8 cellular contexts compared by ENCODE assay signal in the genomic region with DNA sequence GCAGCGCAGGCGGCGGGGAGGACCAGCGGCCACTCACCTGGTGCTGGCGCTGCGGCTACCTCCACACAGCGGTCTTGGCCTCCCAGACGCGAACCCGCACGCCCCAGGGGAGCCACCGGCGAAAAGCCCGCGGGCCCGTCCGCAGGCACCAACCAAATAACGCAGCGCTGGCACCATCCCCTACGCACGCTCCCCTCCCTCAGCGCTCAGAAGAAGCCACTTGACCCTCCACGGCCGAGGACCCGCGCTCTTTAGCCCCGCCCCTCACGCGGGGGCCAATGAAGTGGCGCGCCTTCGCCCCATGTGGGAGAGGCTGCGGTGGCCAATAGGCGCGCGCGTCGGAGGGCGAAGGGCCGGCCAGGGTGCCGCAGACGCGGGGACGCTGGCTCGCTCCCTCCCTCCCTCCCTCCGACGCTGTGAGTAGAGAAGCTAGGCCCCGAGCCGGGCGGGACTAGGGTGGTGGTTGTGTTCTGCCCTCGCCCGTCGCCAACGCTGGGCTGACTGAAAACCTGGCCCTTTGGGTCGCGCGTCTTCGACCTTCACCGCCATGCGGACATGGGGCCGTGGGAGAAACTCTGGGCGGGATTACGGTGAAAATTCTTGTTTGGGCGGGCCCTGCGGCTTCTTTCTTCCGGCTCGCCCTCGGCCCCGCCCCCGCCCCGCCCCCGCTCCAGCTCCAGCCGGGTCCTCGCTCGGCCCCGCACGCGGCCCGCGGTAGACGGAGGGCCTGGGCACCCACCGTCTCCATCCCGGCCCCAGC. TPM values are rescaled to one million over a fixed set of nuclear protein-coding genes. Genes with fewer than 3 reads are reported as not detected.
DNase-seq lines count a peak whose midpoint lies in the region; ATAC-seq and TF ChIP-seq lines count a peak whose summit lies in the region.

Gene DMAC2L, plus strand, starts transcription at position 351 of the 760 bp plus-strand sequence. CDS start 9,164 bp downstream, outside the sequence.
Gene L2HGDH, minus strand, starts transcription at position 256 of the 760 bp plus-strand sequence. Its CDS starts 79 bp downstream, at position 177.

- no peak for TF ChIP-seq EP300 in ovary (IDR thresholded peaks at IDR 0.05)

- POLR2A ChIA-PET in GM10248 (lab: Yijun Ruan, JAX) = interaction anchor here (0.6 to 2.0 kb wide), 7 partner anchors 9 to 677 kb away, joined by 3 to 10 read pairs (median 4); no protein-coding TSS in a partner anchor

- intact Hi-C loops in ovary (cut with DNase I) = no loop called here
- intact Hi-C loops in thyroid gland (cut with DNase I) = no loop called here

- WGBS in ovary, 3 donors = 0 to 1% (median 0%) methylated on average over 69 to 83 of the region's 83 CpGs
- 0% methylated on average over 18 of the region's 83 CpGs; no CpG with 5 or more reads in 1 of the 2 donors for WGBS in thyroid gland, 2 donors

- TF ChIP-seq CTCF in GM10248 (IDR thresholded peaks at IDR 0.05; ENCODE audit: control extremely low read depth, extremely low read depth, low read depth, missing control alignments) (peak; percentile 46), glutamatergic neuron (IDR thresholded peaks at IDR 0.05; ENCODE audit: partially characterized antibody, unreplicated experiment) (peak; percentile 59), ovary (IDR thresholded peaks at IDR 0.05) (no peak), thyroid gland (IDR thresholded peaks at IDR 0.05) (peak in 2 of 6 experiments; percentile 0 to 76)

- no peaks in the 10 kb centered on the region for H3K27me3 Mint-ChIP-seq in activated naive CD4-positive, alpha-beta T cell treated with anti-CD3 and anti-CD28 coated beads, Interleukin-2, amount 50 U/mL, for 24 hours
- no peaks in the 10 kb centered on the region for H3K27me3 Mint-ChIP-seq in glutamatergic neuron (ENCODE audit: unreplicated experiment)

- no peaks in the 10 kb centered on the region for H3K4me1 ChIP-seq in ovary (ENCODE audit: insufficient read depth)
- peaks cover 7 to 9% of the 10 kb centered on the region in 2 donors for H3K4me1 ChIP-seq in thyroid gland

- H3K9me3 ChIP-seq in ovary = no peaks in the 10 kb centered on the region
- no peaks in the 10 kb centered on the region for H3K9me3 ChIP-seq in thyroid gland

- H3K4me1 Mint-ChIP-seq in activated naive CD4-positive, alpha-beta T cell treated with anti-CD3 and anti-CD28 coated beads, Interleukin-2, amount 50 U/mL, for 24 hours = peaks cover 57% of the 10 kb centered on the region
- H3K4me1 Mint-ChIP-seq in glutamatergic neuron (ENCODE audit: low read depth, unreplicated experiment) = peaks cover 8% of the 10 kb centered on the region

- H3K9me3 Mint-ChIP-seq in activated naive CD4-positive, alpha-beta T cell treated with anti-CD3 and anti-CD28 coated beads, Interleukin-2, amount 50 U/mL, for 24 hours = no peaks in the 10 kb centered on the region
- peaks cover 2% of the 10 kb centered on the region for H3K9me3 Mint-ChIP-seq in glutamatergic neuron (ENCODE audit: unreplicated experiment)

- DNase-seq in GM10248 (ENCODE audit: extremely low spot score) = peak; percentile 97
- peak; percentile 87 for DNase-seq in NCI-H1048 (lab: John Stamatoyannopoulos, UW)
- DNase-seq in glutamatergic neuron = peak; percentile 98
- DNase-seq in ovary = peak; percentile 89 to 95 (median 92)
- peak; percentile 95 to 96 for DNase-seq in thyroid gland

- H3K4me3 ChIP-seq in ovary (peak within 1 kb of the TSS; percentile 75), thyroid gland (replicated peaks in 1 of 3) (peak within 1 kb of the TSS; percentile 57 to 59 (median 58))

- peak within 1 kb of the TSS; percentile 100 for H3K27ac Mint-ChIP-seq in activated naive CD4-positive, alpha-beta T cell treated with anti-CD3 and anti-CD28 coated beads, Interleukin-2, amount 50 U/mL, for 24 hours
- H3K27ac Mint-ChIP-seq in glutamatergic neuron (ENCODE audit: unreplicated experiment) = peak within 1 kb of the TSS; percentile 95

- H3K36me3 ChIP-seq in ovary = no peaks in the 10 kb centered on the region
- no peaks in the 10 kb centered on the region for H3K36me3 ChIP-seq in thyroid gland

- TF ChIP-seq POLR2A in ovary (IDR thresholded peaks at IDR 0.05) (peak; percentile 59), thyroid gland (IDR thresholded peaks at IDR 0.05) (peak; percentile 23 to 96)

- H3K36me3 Mint-ChIP-seq in activated naive CD4-positive, alpha-beta T cell treated with anti-CD3 and anti-CD28 coated beads, Interleukin-2, amount 50 U/mL, for 24 hours = peaks cover 8% of the 10 kb centered on the region
- peaks cover 17% of the 10 kb centered on the region for H3K36me3 Mint-ChIP-seq in glutamatergic neuron (ENCODE audit: unreplicated experiment)

- ATAC-seq in HG02588 (IDR thresholded peaks at IDR 0.05; ENCODE audit: unreplicated experiment) (peak; percentile 94), SK-N-SH treated with all-trans-retinoic acid at 6 μM for 48 hours (peak; percentile 98)

- CTCF ChIA-PET in GM10248 (lab: Yijun Ruan, JAX) = interaction anchor here (0.8 to 3.3 kb wide), 12 partner anchors 9 to 548 kb away, joined by 3 to 32 read pairs (median 4); partner anchors contain the start of gene MAP4K5

- peak within 1 kb of the TSS; percentile 67 to 88 for H3K27ac ChIP-seq in ovary
- H3K27ac ChIP-seq in thyroid gland = peak within 1 kb of the TSS; percentile 75 to 89 (median 81)

- H3K27me3 ChIP-seq in ovary = no peaks in the 10 kb centered on the region
- no peaks in the 10 kb centered on the region for H3K27me3 ChIP-seq in thyroid gland

- peak within 1 kb of the TSS; percentile 96 for H3K4me3 Mint-ChIP-seq in activated naive CD4-positive, alpha-beta T cell treated with anti-CD3 and anti-CD28 coated beads, Interleukin-2, amount 50 U/mL, for 24 hours
- peak within 1 kb of the TSS; percentile 94 for H3K4me3 Mint-ChIP-seq in glutamatergic neuron (ENCODE audit: unreplicated experiment)

TF ChIP-seq in SK-N-SH treated with all-trans-retinoic acid at 6 μM for 48 hours, 23 proteins besides CTCF, POLR2A, EP300 and RAD21:
- TF ChIP-seq TOX (CRISPR knock-in tag; IDR thresholded peaks at IDR 0.05; ENCODE audit: borderline replicate concordance) (no peak), ZNF8 (CRISPR knock-in tag; IDR thresholded peaks at IDR 0.05) (no peak), BACH2 (CRISPR knock-in tag; IDR thresholded peaks at IDR 0.05; ENCODE audit: borderline replicate concordance) (no peak), ZC3H10 (CRISPR knock-in tag; IDR thresholded peaks at IDR 0.05) (no peak), OSR1 (CRISPR knock-in tag; IDR thresholded peaks at IDR 0.05) (no peak), SNAI2 (CRISPR knock-in tag; IDR thresholded peaks at IDR 0.05) (no peak)
- TF ChIP-seq, protein P1, sequence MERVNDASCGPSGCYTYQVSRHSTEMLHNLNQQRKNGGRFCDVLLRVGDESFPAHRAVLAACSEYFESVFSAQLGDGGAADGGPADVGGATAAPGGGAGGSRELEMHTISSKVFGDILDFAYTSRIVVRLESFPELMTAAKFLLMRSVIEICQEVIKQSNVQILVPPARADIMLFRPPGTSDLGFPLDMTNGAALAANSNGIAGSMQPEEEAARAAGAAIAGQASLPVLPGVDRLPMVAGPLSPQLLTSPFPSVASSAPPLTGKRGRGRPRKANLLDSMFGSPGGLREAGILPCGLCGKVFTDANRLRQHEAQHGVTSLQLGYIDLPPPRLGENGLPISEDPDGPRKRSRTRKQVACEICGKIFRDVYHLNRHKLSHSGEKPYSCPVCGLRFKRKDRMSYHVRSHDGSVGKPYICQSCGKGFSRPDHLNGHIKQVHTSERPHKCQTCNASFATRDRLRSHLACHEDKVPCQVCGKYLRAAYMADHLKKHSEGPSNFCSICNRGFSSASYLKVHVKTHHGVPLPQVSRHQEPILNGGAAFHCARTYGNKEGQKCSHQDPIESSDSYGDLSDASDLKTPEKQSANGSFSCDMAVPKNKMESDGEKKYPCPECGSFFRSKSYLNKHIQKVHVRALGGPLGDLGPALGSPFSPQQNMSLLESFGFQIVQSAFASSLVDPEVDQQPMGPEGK (CRISPR knock-in tag; IDR thresholded peaks at IDR 0.05; ENCODE audit: borderline replicate concordance) = no peak

RNA-seq across cellular contexts. Expression of gene DMAC2L, which starts in this region (rescaled TPM):
- total RNA-seq in glutamatergic neuron (ENCODE audit: unreplicated experiment) (22.7 TPM), ovary (10 to 100 TPM in 6 of 7 donors, 1 to 10 TPM in 1; 5.1 to 19.8 (median 12.9) TPM), thyroid gland (10 to 100 TPM; 15.2 to 44.2 (median 32.8) TPM)
- 10 to 100 TPM; 11.6 to 13.4 TPM for polyA plus RNA-seq in ovary

RNA-seq across cellular contexts. Expression of gene L2HGDH, which starts in this region (rescaled TPM):
- total RNA-seq in glutamatergic neuron (ENCODE audit: unreplicated experiment) (6.7 TPM), ovary (1 to 10 TPM; 3.1 to 5.9 (median 5.1) TPM), thyroid gland (10 to 100 TPM in 2 of 4 donors, 1 to 10 TPM in 2; 8.7 to 10.9 (median 9.7) TPM)
- 1 to 10 TPM; 2.3 to 3.5 TPM for polyA plus RNA-seq in ovary

Comparison
In these comparisons a context has a peak if more than half of its experiments do, and no peak if none do; other contexts are left out.
1. Peak in every context shown above with its lines: DNase-seq, ATAC-seq, H3K4me3 ChIP-seq and H3K27ac ChIP-seq.
2. CTCF ChIP-seq: peak in GM10248 (single experiment) and glutamatergic neuron (single experiment); none in ovary (0 of 3).